29 cellular contexts compared by ENCODE assay signal in genomic region chr19:21838646-21839045, GRCh38. TPM values are rescaled to one million over a fixed set of nuclear protein-coding genes. Genes with fewer than 3 reads are reported as not detected.
DNase-seq lines count a peak whose midpoint lies in the region; ATAC-seq, FAIRE-seq and TF ChIP-seq lines count a peak whose summit lies in the region.
"Had no signal": no experiment of that assay in that cellular context is flagged by ENCODE, and none has a peak within 500 bp of the region (broad histone marks: within the 10 kb centered on the region; RNA-seq: fewer than 3 reads in every experiment).

No MANE protein-coding gene starts in this region.

- no peak for TF ChIP-seq EP300 in gastroesophageal sphincter (IDR thresholded peaks at IDR 0.05)

- peak overlapping the region; percentile 31 for H3K4me3 Mint-ChIP-seq in neural crest cell
- H3K4me3 Mint-ChIP-seq: B cell; CD8-positive, alpha-beta T cell had no signal

- no peaks in the 10 kb centered on the region for H3K27me3 ChIP-seq in gastroesophageal sphincter
- H3K27me3 ChIP-seq: MG63, SJSA1 had no signal

- DNase-seq in ELR (ENCODE audit: low read depth) (peak; percentile 13), amniotic epithelial cell (ENCODE audit: low read depth) (peak; percentile 78), fibroblast of pulmonary artery (ENCODE audit: low read depth) (peak; percentile 22), neural crest cell (ENCODE audit: low read depth, low spot score) (no peak), HTR-8/SVneo (ENCODE audit: insufficient read length, low spot score) (no peak), Right ventricle myocardium inferior (ENCODE audit: missing footprints) (no peak), G401 (ENCODE audit: low spot score) (no peak)
- DNase-seq: Caco-2; CD8-positive, alpha-beta T cell; GF-D8; Kasumi-1; MG63; NCI-H1105 treated with DMSO at 0.1 percent for 48 hours; NCI-H2029; NCI-H446 treated with DMSO at 0.1 percent for 48 hours; NCI-H526; NCI-H82; NK-92 treated with Interleukin-12 subunit alpha and Interleukin-12 subunit beta, amount 100 ng/mL, for 24 hours; PC-3 had no signal

- peaks cover 12% of the 10 kb centered on the region for H3K27me3 Mint-ChIP-seq in neural crest cell (ENCODE audit: low read depth)
- H3K27me3 Mint-ChIP-seq: B cell had no signal

- peaks cover 2% of the 10 kb centered on the region for H3K9me3 Mint-ChIP-seq in neural crest cell
- H3K9me3 Mint-ChIP-seq: CD8-positive, alpha-beta T cell had no signal

- no peak overlapping the region for H3K27ac Mint-ChIP-seq in neural crest cell (ENCODE audit: unreplicated experiment)
- H3K27ac Mint-ChIP-seq: B cell; CD8-positive, alpha-beta T cell had no signal

- intact Hi-C loops in Right ventricle myocardium inferior (cut with DNase I): no loop called here

- H3K36me3 Mint-ChIP-seq in neural crest cell (ENCODE audit: low read depth): peaks cover 58% of the 10 kb centered on the region

- H3K27ac ChIP-seq in gastroesophageal sphincter: no peak overlapping the region
- H3K27ac ChIP-seq: 22Rv1, C4-2B, SJSA1 had no signal

- H3K36me3 ChIP-seq in gastroesophageal sphincter: peaks cover 0 to 42% of the 10 kb centered on the region in 2 donors
- H3K36me3 ChIP-seq: MG63 had no signal

- peaks cover 0 to 23% (median 4%) of the 10 kb centered on the region in 3 donors for H3K4me1 ChIP-seq in gastroesophageal sphincter
- H3K4me1 ChIP-seq: Caco-2, SJSA1 had no signal

- no peak for TF ChIP-seq POLR2A in gastroesophageal sphincter (IDR thresholded peaks at IDR 0.05)

- H3K4me3 ChIP-seq in fibroblast of pulmonary artery (replicated peaks; ENCODE audit: low read depth, low read length): no peak overlapping the region
- H3K4me3 ChIP-seq in gastroesophageal sphincter: no peak overlapping the region
- H3K4me3 ChIP-seq: K562, MG63, SJSA1 had no signal

- WGBS in gastroesophageal sphincter (ENCODE audit: low coverage in 1 of 2), 2 donors: 100% methylated on average over 3 to 4 of the region's 4 CpGs

- no peak for FAIRE-seq in HTR-8/SVneo (lab: Jason Lieb, UNC)
- FAIRE-seq: GM19239, H54, HepG2, K562 had no signal

- no peaks in the 10 kb centered on the region for H3K9me3 ChIP-seq in gastroesophageal sphincter
- H3K9me3 ChIP-seq: Caco-2, MG63 had no signal

- ATAC-seq in gastroesophageal sphincter: no peak
- ATAC-seq in Right ventricle myocardium inferior: no peak
- ATAC-seq: CD8-positive, alpha-beta T cell; HepG2; K562; PC-3 had no signal

- in situ Hi-C loops in G401 (cut with HindIII; ENCODE audit: low sequenced_read_pairs): no loop called here

- peaks cover 17% of the 10 kb centered on the region for H3K4me1 Mint-ChIP-seq in neural crest cell

- TF ChIP-seq CTCF in fibroblast of pulmonary artery (IDR thresholded peaks at IDR 0.05; ENCODE audit: low read length, missing control alignments) (no peak), neural crest cell (conservative IDR thresholded peaks at IDR 0.05) (no peak), gastroesophageal sphincter (IDR thresholded peaks at IDR 0.05) (no peak)

RNA-seq across cellular contexts. Expression of gene ZNF43, which starts 2.7 kb away (rescaled TPM):
- total RNA-seq in neural crest cell: 80.3 and 85.9 TPM in 2 replicates
- 10 to 100 TPM in 2 of 4 donors, 1 to 10 TPM in 2; 7.6 to 12.9 (median 9.9) TPM for total RNA-seq in gastroesophageal sphincter
- total RNA-seq in Right ventricle myocardium inferior: 5.2 TPM
- total RNA-seq in G401 (2014; rRNA removed; shearing (Covaris generic)): 3.0 and 7.3 TPM in 2 replicates
- total RNA-seq: Caco-2, HT-29 had no signal

Comparison
In these comparisons a context has a peak if more than half of its experiments do, and no peak if none do; other contexts are left out.
1. DNase-seq: peak in ELR (single experiment), amniotic epithelial cell (single experiment) and fibroblast of pulmonary artery (single experiment); none in neural crest cell (single experiment), HTR-8/SVneo (single experiment), Right ventricle myocardium inferior (single experiment) and G401 (single experiment).